21 cellular contexts compared by ENCODE assay signal in the genomic region with DNA sequence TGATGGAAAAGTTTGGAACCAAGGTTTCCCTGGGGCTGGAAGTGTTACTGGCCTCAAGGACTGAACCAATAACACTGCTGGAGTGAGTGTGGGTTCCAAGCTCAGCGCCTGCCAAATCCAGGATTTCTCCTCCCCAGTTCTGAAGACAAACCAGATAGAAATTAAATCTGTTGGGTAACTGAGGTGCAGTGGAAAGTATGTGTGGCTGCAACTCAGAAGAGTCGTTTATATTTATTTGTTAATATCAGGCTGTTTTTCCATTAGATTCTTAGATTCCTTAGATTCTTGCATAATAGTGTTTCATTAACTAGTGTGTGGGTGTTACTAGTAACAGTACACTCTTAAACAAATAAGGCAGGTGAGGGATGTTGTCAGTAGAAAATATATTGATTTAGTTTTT.
A peak's percentile ranks its signal among the peaks of the same experiment; 100 is the strongest.
DNase-seq lines count a peak whose midpoint lies in the region; ATAC-seq, FAIRE-seq and TF ChIP-seq lines count a peak whose summit lies in the region.
"Had no signal": no experiment of that assay in that cellular context is flagged by ENCODE, and none has a peak within 500 bp of the region (broad histone marks: within the 10 kb centered on the region; RNA-seq: fewer than 3 reads in every experiment).

No MANE protein-coding gene starts in this region.

- TF ChIP-seq CTCF in AG10803 (conservative IDR thresholded peaks at IDR 0.05; ENCODE audit: low read length) = no peak
- TF ChIP-seq CTCF in omental fat pad (IDR thresholded peaks at IDR 0.05) = no peak
- no peak for TF ChIP-seq CTCF in CD14-positive monocyte (IDR thresholded peaks at IDR 0.05)

- H3K27me3 Mint-ChIP-seq in CD14-positive monocyte (ENCODE audit: low read depth in 3 of 3) = no peaks in the 10 kb centered on the region
- H3K27me3 Mint-ChIP-seq: CD8-positive, alpha-beta memory T cell; effector memory CD8-positive, alpha-beta T cell; T-helper 17 cell had no signal

- peak; percentile 58 for DNase-seq in AG10803 (ENCODE audit: low read depth)
- peak; percentile 55 for DNase-seq in amniotic epithelial cell (ENCODE audit: low read depth)
- peak; percentile 41 for DNase-seq in left cardiac atrium
- no peak for DNase-seq in omental fat pad (ENCODE audit: low spot score)
- DNase-seq in GM19239 (ENCODE audit: insufficient read length, low spot score) = no peak
- DNase-seq in CD14-positive monocyte (ENCODE audit: low spot score) = no peak
- DNase-seq in T-helper 1 cell = no peak
- DNase-seq: activated CD4-positive, alpha-beta memory T cell treated with anti-CD3 and anti-CD28 coated beads, Interleukin-2, amount 10 ng/mL, durations not matched to agents 7 days and 5 days; activated naive CD8-positive, alpha-beta T cell treated with anti-CD3 and anti-CD28 coated beads, Interleukin-2, amount 10 ng/mL, durations not matched to agents 7 days and 5 days; activated T-cell treated with anti-CD3 and anti-CD28 coated beads, Interleukin-2, amount 50 U/mL, for 48 hours; CD8-positive, alpha-beta memory T cell; central memory CD4-positive, alpha-beta T cell; effector memory CD8-positive, alpha-beta T cell; foreskin melanocyte; NCI-H2029; nephron progenitor cell; SHP77; T-helper 17 cell had no signal

- H3K4me3 Mint-ChIP-seq in CD14-positive monocyte = no peak overlapping the region
- H3K4me3 Mint-ChIP-seq: activated CD4-positive, alpha-beta memory T cell treated with anti-CD3 and anti-CD28 coated beads, Interleukin-2, amount 10 ng/mL, durations not matched to agents 7 days and 5 days; activated naive CD8-positive, alpha-beta T cell treated with anti-CD3 and anti-CD28 coated beads, Interleukin-2, amount 10 ng/mL, durations not matched to agents 7 days and 5 days; CD8-positive, alpha-beta memory T cell; effector memory CD8-positive, alpha-beta T cell; memory B cell; nephron progenitor cell; stimulated activated naive CD8-positive, alpha-beta T cell treated with anti-CD3 and anti-CD28 coated beads, Interleukin-15, Interleukin-2, amounts not matched to agents 100 ng/mL and 50 ng/mL, for 24 hours; T-helper 17 cell had no signal

- no peak for FAIRE-seq in GM19239 (lab: Jason Lieb, UNC)

- H3K36me3 Mint-ChIP-seq in CD14-positive monocyte = peaks cover 0 to 2% of the 10 kb centered on the region in 2 donors
- H3K36me3 Mint-ChIP-seq: activated naive CD8-positive, alpha-beta T cell treated with anti-CD3 and anti-CD28 coated beads, Interleukin-2, amount 10 ng/mL, durations not matched to agents 7 days and 5 days; CD8-positive, alpha-beta memory T cell; memory B cell had no signal

- peaks cover 0 to 2% (median 0%) of the 10 kb centered on the region in 7 donors for H3K9me3 Mint-ChIP-seq in CD14-positive monocyte
- H3K9me3 Mint-ChIP-seq: CD8-positive, alpha-beta memory T cell; effector memory CD8-positive, alpha-beta T cell had no signal

- H3K4me3 ChIP-seq in AG10803 (ENCODE audit: low read length) = no peak overlapping the region

- intact Hi-C loops in left cardiac atrium (cut with DNase I) (no loop called here), CD14-positive monocyte (cut with micrococcal nuclease) (no loop called here)

- peaks cover 53% of the 10 kb centered on the region for H3K4me1 Mint-ChIP-seq in CD14-positive monocyte
- H3K4me1 Mint-ChIP-seq: CD8-positive, alpha-beta memory T cell; T-helper 17 cell had no signal

- ATAC-seq in left cardiac atrium = peak; percentile 55 to 58
- peak; percentile 37 for ATAC-seq in omental fat pad (ENCODE audit: low FRiP score)
- no peak for ATAC-seq in GM21423 (IDR thresholded peaks at IDR 0.05; ENCODE audit: unreplicated experiment)
- ATAC-seq: effector memory CD8-positive, alpha-beta T cell; T-helper 17 cell had no signal

- peak overlapping the region in 2 of 7 donors; percentile 11 to 36 for H3K27ac Mint-ChIP-seq in CD14-positive monocyte
- H3K27ac Mint-ChIP-seq: activated CD4-positive, alpha-beta memory T cell treated with anti-CD3 and anti-CD28 coated beads, Interleukin-2, amount 10 ng/mL, durations not matched to agents 7 days and 5 days; activated naive CD8-positive, alpha-beta T cell treated with anti-CD3 and anti-CD28 coated beads, Interleukin-2, amount 10 ng/mL, durations not matched to agents 7 days and 5 days; CD8-positive, alpha-beta memory T cell; effector memory CD8-positive, alpha-beta T cell; memory B cell; nephron progenitor cell; stimulated activated naive CD8-positive, alpha-beta T cell treated with anti-CD3 and anti-CD28 coated beads, Interleukin-15, Interleukin-2, amounts not matched to agents 100 ng/mL and 50 ng/mL, for 24 hours; T-helper 17 cell had no signal

Comparison
In these comparisons a context has a peak if more than half of its experiments do, and no peak if none do; other contexts are left out.
1. DNase-seq: peak in AG10803 (single experiment), amniotic epithelial cell (single experiment) and left cardiac atrium (single experiment); none in omental fat pad (single experiment), GM19239 (single experiment), CD14-positive monocyte (single experiment) and T-helper 1 cell (0 of 5).